24 cellular contexts compared by ENCODE assay signal in the genomic region with DNA sequence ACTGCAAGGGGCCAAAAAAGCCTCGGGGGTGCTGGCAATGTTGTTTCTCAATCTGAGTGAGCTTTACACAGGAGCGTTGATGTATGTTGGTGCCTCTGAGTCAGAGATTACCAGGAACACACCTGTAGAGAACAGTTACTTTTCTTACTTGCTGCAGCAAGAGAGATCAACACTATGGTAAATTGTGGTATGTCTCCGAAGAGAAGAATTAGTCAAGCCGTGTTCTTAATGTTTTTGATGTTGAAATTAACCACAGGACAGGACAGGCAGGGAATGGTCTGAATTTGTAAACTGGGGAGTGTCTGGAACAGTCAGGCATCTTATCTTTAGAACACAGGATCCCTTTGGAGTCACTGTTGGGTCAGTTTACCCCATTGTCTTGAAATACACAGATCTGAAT.
A peak's percentile ranks its signal among the peaks of the same experiment; 100 is the strongest.
DNase-seq lines count a peak whose midpoint lies in the region; ATAC-seq, FAIRE-seq and TF ChIP-seq lines count a peak whose summit lies in the region.
"Had no signal": no experiment of that assay in that cellular context is flagged by ENCODE, and none has a peak within 500 bp of the region (broad histone marks: within the 10 kb centered on the region; RNA-seq: fewer than 3 reads in every experiment).

No MANE protein-coding gene starts in this region.

- TF ChIP-seq POLR2A in breast epithelium (IDR thresholded peaks at IDR 0.05) (no peak), GM12891 (IDR thresholded peaks at IDR 0.05; ENCODE audit: low read depth, low read length) (no peak)

- H3K27me3 ChIP-seq in breast epithelium (no peaks in the 10 kb centered on the region), mammary epithelial cell (ENCODE audit: insufficient read depth, low read length) (no peaks in the 10 kb centered on the region), keratinocyte (ENCODE audit: control insufficient read depth, extremely low read depth, insufficient read depth, low read length) (no peaks in the 10 kb centered on the region)
- H3K27me3 ChIP-seq: BLaER1 treated with 17β-estradiol and CSF1 and Interleukin-3, amounts not matched to agents 10 nM and 100 nM; Peyer's patch had no signal

- FAIRE-seq in keratinocyte (lab: Jason Lieb, UNC) (peak; percentile 87), GM12891 (lab: Jason Lieb, UNC) (no peak)
- FAIRE-seq: G401.6, GM18507, H1, K562 had no signal

- no peaks in the 10 kb centered on the region for H3K4me1 ChIP-seq in breast epithelium
- H3K4me1 ChIP-seq in mammary epithelial cell (ENCODE audit: insufficient read depth, low read length), result peaks cover 46% of the 10 kb centered on the region
- peaks cover 35% of the 10 kb centered on the region for H3K4me1 ChIP-seq in keratinocyte (ENCODE audit: control insufficient read depth, extremely low read depth, insufficient read depth, low read length)
- H3K4me1 ChIP-seq: Peyer's patch had no signal

- no peaks in the 10 kb centered on the region for H3K9me1 ChIP-seq in keratinocyte (ENCODE audit: control insufficient read depth, extremely low read depth, insufficient read depth, low read length)

- H3K27ac ChIP-seq in breast epithelium, result no peak overlapping the region
- peak overlapping the region; percentile 64 for H3K27ac ChIP-seq in mammary epithelial cell (ENCODE audit: insufficient read depth, low read depth, low read length)
- peak overlapping the region; percentile 60 for H3K27ac ChIP-seq in keratinocyte (ENCODE audit: control insufficient read depth, insufficient read depth, low read length)
- H3K27ac ChIP-seq: 22Rv1; BLaER1 treated with 17β-estradiol and CSF1 and Interleukin-3, amounts not matched to agents 10 nM and 100 nM; Peyer's patch had no signal

- no peak overlapping the region for H2AFZ ChIP-seq in mammary epithelial cell (ENCODE audit: low read depth, low read length)
- peak overlapping the region; percentile 39 for H2AFZ ChIP-seq in keratinocyte (ENCODE audit: control insufficient read depth, low read length)

- BruUV-seq in MCF 10A (replicated peaks; lab: Mats Ljungman, UMichigan), result no TSS peak
- BruUV-seq in mammary epithelial cell (replicated peaks; lab: Mats Ljungman, UMichigan), result no TSS peak

- dilution Hi-C loops in mammary epithelial cell (cut with HindIII; ENCODE audit: low sequenced_read_pairs) (no loop called here), keratinocyte (cut with MboI; ENCODE audit: extremely low pct_ligation_motif_present, low sequenced_read_pairs) (no loop called here)

- intact Hi-C loops in MCF 10A (cut with micrococcal nuclease), result no loop called here
- intact Hi-C loops in breast epithelium (cut with DNase I; ENCODE audit: low total_unique reads), result no loop called here
- intact Hi-C loops in mammary epithelial cell (cut with micrococcal nuclease), result loop anchor here (1.0 to 10.0 kb wide), 5 partner anchors 48 to 440 kb away; no protein-coding TSS in a partner anchor

- no peaks in the 10 kb centered on the region for H3K36me3 Mint-ChIP-seq in MCF 10A (ENCODE audit: insufficient read depth, unreplicated experiment)
- H3K36me3 Mint-ChIP-seq: CD8-positive, alpha-beta T cell had no signal

- CTCF ChIA-PET in MCF 10A (lab: Yijun Ruan, JAX), result no interaction called here
- CTCF ChIA-PET in mammary epithelial cell (lab: Charles Lee; ENCODE audit: low non-redundant PET), result interaction anchor here (0.7 kb wide), 1 partner anchor 180 kb away, joined by 5 read pairs; no protein-coding TSS in a partner anchor

- TF ChIP-seq CTCF in MCF 10A (IDR thresholded peaks at IDR 0.05; ENCODE audit: unreplicated experiment), result no peak
- TF ChIP-seq CTCF in breast epithelium (IDR thresholded peaks at IDR 0.05), result no peak
- no peak for TF ChIP-seq CTCF in mammary epithelial cell (conservative IDR thresholded peaks at IDR 0.05 in 1 of 2, IDR thresholded peaks at IDR 0.05 in 1 of 2; ENCODE audit: extremely low read depth in 1 of 2, insufficient read depth in 1 of 2, low read depth in 1 of 2, low read length in 2 of 2)
- TF ChIP-seq CTCF in keratinocyte (optimal IDR thresholded peaks at IDR 0.05 in 1 of 3, IDR thresholded peaks at IDR 0.05 in 1 of 3, conservative IDR thresholded peaks at IDR 0.05 in 1 of 3; ENCODE audit: extremely low read depth in 1 of 3, insufficient read depth in 2 of 3, low read length in 3 of 3), result no peak

- H3K4me2 ChIP-seq in mammary epithelial cell (ENCODE audit: insufficient read depth, low read depth, low read length), result peak overlapping the region; percentile 34
- H3K4me2 ChIP-seq in keratinocyte (ENCODE audit: control insufficient read depth, extremely low read depth, insufficient read depth, low read depth, low read length), result peak overlapping the region; percentile 37

- H3K9me3 Mint-ChIP-seq in MCF 10A (ENCODE audit: unreplicated experiment), result peaks cover 6% of the 10 kb centered on the region

- ATAC-seq in HG03439 (IDR thresholded peaks at IDR 0.05; ENCODE audit: unreplicated experiment) (no peak), GM19351 (IDR thresholded peaks at IDR 0.05; ENCODE audit: unreplicated experiment) (no peak)
- ATAC-seq: CD8-positive, alpha-beta T cell; K562 had no signal

- POLR2A ChIA-PET in MCF 10A (lab: Yijun Ruan, JAX), result no interaction called here

- H3K4me3 Mint-ChIP-seq in MCF 10A (ENCODE audit: unreplicated experiment), result no peak overlapping the region
- H3K4me3 Mint-ChIP-seq: CD8-positive, alpha-beta T cell had no signal

- H3K9ac ChIP-seq in mammary epithelial cell (ENCODE audit: insufficient read depth, low read length) (no peak overlapping the region), keratinocyte (ENCODE audit: control insufficient read depth, extremely low read depth, insufficient read depth, low read length) (no peak overlapping the region)
- H3K9ac ChIP-seq: BLaER1 treated with 17β-estradiol and CSF1 and Interleukin-3, amounts not matched to agents 10 nM and 100 nM had no signal

- no peaks in the 10 kb centered on the region for H3K36me3 ChIP-seq in breast epithelium
- no peaks in the 10 kb centered on the region for H3K36me3 ChIP-seq in mammary epithelial cell (ENCODE audit: insufficient read depth, low read length)
- H3K36me3 ChIP-seq in keratinocyte (ENCODE audit: control insufficient read depth in 2 of 2, extremely low read depth in 1 of 2, insufficient read depth in 2 of 2, low read length in 2 of 2), result no peaks in the 10 kb centered on the region
- H3K36me3 ChIP-seq: BLaER1 treated with 17β-estradiol and CSF1 and Interleukin-3, amounts not matched to agents 10 nM and 100 nM; Peyer's patch had no signal

- H3K79me2 ChIP-seq in mammary epithelial cell (ENCODE audit: insufficient read depth, low read length), result no peaks in the 10 kb centered on the region
- no peaks in the 10 kb centered on the region for H3K79me2 ChIP-seq in keratinocyte (ENCODE audit: control insufficient read depth, insufficient read depth, low read length)

- H4K20me1 ChIP-seq in mammary epithelial cell (ENCODE audit: insufficient read depth, low read length) (no peaks in the 10 kb centered on the region), keratinocyte (ENCODE audit: control insufficient read depth, extremely low read depth, insufficient read depth, low read length) (no peaks in the 10 kb centered on the region)
- H4K20me1 ChIP-seq: BLaER1 treated with 17β-estradiol and CSF1 and Interleukin-3, amounts not matched to agents 10 nM and 100 nM had no signal

- H3K27me3 Mint-ChIP-seq in MCF 10A (ENCODE audit: insufficient read depth, unreplicated experiment), result no peaks in the 10 kb centered on the region

- DNase-seq in MCF 10A (ENCODE audit: unreplicated experiment), result peak; percentile 82
- DNase-seq in breast epithelium (ENCODE audit: low spot score in 2 of 2), result no peak
- peak; percentile 96 for DNase-seq in mammary epithelial cell
- DNase-seq in keratinocyte (ENCODE audit: low read depth, low spot score), result peak; percentile 80
- no peak for DNase-seq in hypothalamus (lab: John Stamatoyannopoulos, UW)
- DNase-seq in GM12891 (ENCODE audit: insufficient read length, low spot score), result no peak
- DNase-seq: ACHN; CD8-positive, alpha-beta T cell; NCI-H1105; NCI-H146; NCI-H2029; NCI-H2227 treated with DMSO at 0.1 percent for 48 hours; NCI-H510A; Peyer's patch; Right ventricle myocardium superior; SW 1271 had no signal

- H3K4me3 ChIP-seq in breast epithelium, result no peak overlapping the region
- H3K4me3 ChIP-seq in mammary epithelial cell (replicated peaks in 1 of 3; ENCODE audit: insufficient read depth in 1 of 3, low read depth in 2 of 3, low read length in 3 of 3), result no peak overlapping the region
- no peak overlapping the region for H3K4me3 ChIP-seq in keratinocyte (ENCODE audit: control insufficient read depth in 2 of 3, extremely low read depth in 1 of 3, insufficient read depth in 2 of 3, low read depth in 1 of 3, low read length in 3 of 3)
- H3K4me3 ChIP-seq: BLaER1 treated with 17β-estradiol and CSF1 and Interleukin-3, amounts not matched to agents 10 nM and 100 nM; K562; Peyer's patch had no signal

- H3K4me1 Mint-ChIP-seq in MCF 10A (ENCODE audit: insufficient read depth, unreplicated experiment), result peaks cover 28% of the 10 kb centered on the region

- WGBS in mammary epithelial cell (ENCODE audit: low coverage, missing lambda C conversion rate), result 0% methylated on average over 4 of the region's 4 CpGs

- in situ Hi-C loops in mammary epithelial cell (cut with MboI; ENCODE audit: low sequenced_read_pairs in 2 of 2), result loop anchor here in 1 of 2 donors (10.0 kb wide), 1 partner anchor 94 kb away; no protein-coding TSS in a partner anchor

- no peaks in the 10 kb centered on the region for H3K9me3 ChIP-seq in breast epithelium
- no peaks in the 10 kb centered on the region for H3K9me3 ChIP-seq in mammary epithelial cell (replicated peaks; ENCODE audit: insufficient read depth, low read length)
- H3K9me3 ChIP-seq in keratinocyte (ENCODE audit: control insufficient read depth, low read depth, low read length), result no peaks in the 10 kb centered on the region
- H3K9me3 ChIP-seq: BLaER1 treated with 17β-estradiol and CSF1 and Interleukin-3, amounts not matched to agents 10 nM and 100 nM; Peyer's patch had no signal

- no peak overlapping the region for H3K27ac Mint-ChIP-seq in MCF 10A (ENCODE audit: low read depth, unreplicated experiment)
- H3K27ac Mint-ChIP-seq: CD8-positive, alpha-beta T cell had no signal

TF ChIP-seq in GM12891, 5 proteins besides CTCF, POLR2A, EP300 and RAD21:
- TF ChIP-seq PAX5 (IDR thresholded peaks at IDR 0.05; ENCODE audit: insufficient read depth, low read length, severe bottlenecking) (no peak), POLR2AphosphoS5 (IDR thresholded peaks at IDR 0.05; ENCODE audit: low read depth, low read length) (no peak), SPI1 (IDR thresholded peaks at IDR 0.05; ENCODE audit: low read depth, low read length) (no peak), TAF1 (IDR thresholded peaks at IDR 0.05; ENCODE audit: low read depth, low read length) (no peak), POU2F2 (IDR thresholded peaks at IDR 0.05; ENCODE audit: low read depth, low read length) (no peak)

Comparison
In these comparisons a context has a peak if more than half of its experiments do, and no peak if none do; other contexts are left out.
1. DNase-seq: peak in MCF 10A (single experiment), mammary epithelial cell (single experiment) and keratinocyte (single experiment); none in breast epithelium (0 of 2), hypothalamus (0 of 51) and GM12891 (single experiment).
2. H3K27ac ChIP-seq: peak in mammary epithelial cell (single experiment) and keratinocyte (single experiment); none in breast epithelium (0 of 2).